Comparison of ENCODE assay signal across 16 cellular contexts in the genomic region with DNA sequence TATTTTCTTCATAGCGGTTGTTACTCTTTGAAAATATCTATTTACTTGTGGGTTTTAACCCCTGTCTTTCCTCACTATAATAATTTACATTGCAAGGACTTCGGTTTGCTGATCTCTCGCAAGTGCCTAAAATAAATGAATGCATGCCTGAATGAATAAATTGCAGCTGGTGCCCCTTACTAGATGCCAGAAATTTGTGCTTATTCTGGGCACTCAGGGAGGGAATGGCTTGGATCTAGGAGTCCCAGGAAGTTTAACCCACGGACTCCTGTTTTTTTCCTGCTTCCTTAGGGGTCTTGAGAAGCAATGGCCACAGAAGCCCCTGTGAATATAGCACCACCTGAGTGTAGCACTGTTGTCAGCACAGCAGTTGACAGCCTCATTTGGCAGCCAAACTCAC. TPM values are rescaled to one million over a fixed set of nuclear protein-coding genes. Genes with fewer than 3 reads are reported as not detected.
DNase-seq lines count a peak whose midpoint lies in the region; ATAC-seq and TF ChIP-seq lines count a peak whose summit lies in the region.
"Had no signal": no experiment of that assay in that cellular context is flagged by ENCODE, and none has a peak within 500 bp of the region (broad histone marks: within the 10 kb centered on the region; RNA-seq: fewer than 3 reads in every experiment).

No MANE protein-coding gene starts in this region.

- H3K27ac Mint-ChIP-seq in effector memory CD8-positive, alpha-beta T cell: no peak overlapping the region
- H3K27ac Mint-ChIP-seq: CD4-positive, alpha-beta T cell had no signal

- H3K36me3 Mint-ChIP-seq in effector memory CD8-positive, alpha-beta T cell (ENCODE audit: insufficient read depth): peaks cover 5% of the 10 kb centered on the region

- in situ Hi-C loops in gastrocnemius medialis (cut with MboI; ENCODE audit: low sequenced_read_pairs in 4 of 4): loop anchor here in 1 of 4 donors (10.0 kb wide), 1 partner anchor 275 kb away; no protein-coding TSS in a partner anchor

- no peak overlapping the region for H3K9ac ChIP-seq in rectal smooth muscle tissue (ENCODE audit: low read length)

- H3K36me3 ChIP-seq in rectal smooth muscle tissue (ENCODE audit: control insufficient read depth, insufficient read depth, low read length) (peaks cover 2% of the 10 kb centered on the region), gastrocnemius medialis (no peaks in the 10 kb centered on the region)
- H3K36me3 ChIP-seq: HAP-1 had no signal

- no peak for ATAC-seq in effector memory CD8-positive, alpha-beta T cell (replicated peaks)
- no peak for ATAC-seq in gastrocnemius medialis

- H3K4me3 Mint-ChIP-seq in effector memory CD8-positive, alpha-beta T cell: no peak overlapping the region
- H3K4me3 Mint-ChIP-seq: CD4-positive, alpha-beta T cell had no signal

- H3K9me3 ChIP-seq in gastrocnemius medialis: no peaks in the 10 kb centered on the region
- H3K9me3 ChIP-seq: HAP-1 had no signal

- intact Hi-C loops in gastrocnemius medialis (cut with DNase I; ENCODE audit: low total_unique reads): no loop called here

- H3K4me3 ChIP-seq in rectal smooth muscle tissue (ENCODE audit: low read length) (no peak overlapping the region), gastrocnemius medialis (no peak overlapping the region)
- H3K4me3 ChIP-seq: HAP-1 had no signal

- DNase-seq in NCI-H2171 treated with DMSO at 0.1 percent for 48 hours (lab: John Stamatoyannopoulos, UW) (peak; percentile 18), NCI-H2171 (lab: John Stamatoyannopoulos, UW) (no peak), cerebellar cortex (ENCODE audit: low spot score) (peak; percentile 68), NCI-H524 (lab: John Stamatoyannopoulos, UW) (no peak), gastrocnemius medialis (no peak)
- no peak for DNase-seq in effector memory CD8-positive, alpha-beta T cell
- DNase-seq: 8988T; AML-193; Calu3; CD4-positive, alpha-beta T cell; DMS 273 treated with DMSO at 0.1 percent for 48 hours had no signal

- H3K27me3 ChIP-seq in rectal smooth muscle tissue (ENCODE audit: control insufficient read depth, insufficient read depth, low read length) (no peaks in the 10 kb centered on the region), gastrocnemius medialis (peaks cover 9 to 39% (median 28%) of the 10 kb centered on the region in 3 donors)

- no peak for TF ChIP-seq CTCF in gastrocnemius medialis (IDR thresholded peaks at IDR 0.05 in 4 of 5, conservative IDR thresholded peaks at IDR 0.05 in 1 of 5)

- H3K4me1 Mint-ChIP-seq in effector memory CD8-positive, alpha-beta T cell (ENCODE audit: low read depth in 2 of 2): peaks cover 28% of the 10 kb centered on the region in 2 donors

- no peaks in the 10 kb centered on the region for H3K9me3 Mint-ChIP-seq in effector memory CD8-positive, alpha-beta T cell
- H3K9me3 Mint-ChIP-seq: CD4-positive, alpha-beta T cell had no signal

- H3K4me1 ChIP-seq in rectal smooth muscle tissue (ENCODE audit: control insufficient read depth, insufficient read depth, low read length): peaks cover 34% of the 10 kb centered on the region
- H3K4me1 ChIP-seq in gastrocnemius medialis: peaks cover 13 to 27% of the 10 kb centered on the region in 2 donors
- H3K4me1 ChIP-seq: HAP-1 had no signal

- peaks cover 8 to 14% of the 10 kb centered on the region in 2 donors for H3K27me3 Mint-ChIP-seq in effector memory CD8-positive, alpha-beta T cell

- H3K27ac ChIP-seq in rectal smooth muscle tissue (ENCODE audit: low read depth, low read length) (peak overlapping the region; percentile 2), gastrocnemius medialis (no peak overlapping the region)

- no peak for TF ChIP-seq POLR2A in gastrocnemius medialis (IDR thresholded peaks at IDR 0.05)

RNA-seq across cellular contexts. Expression of gene PLA2G2C, which starts 3.9 kb away (rescaled TPM):
- total RNA-seq in gastrocnemius medialis: not detected
- total RNA-seq: Calu3; CD4-positive, alpha-beta T cell; Daoy; H1; HT1080 had no signal

RNA-seq across cellular contexts. Expression of gene UBXN10, which starts 4.4 kb away (rescaled TPM):
- total RNA-seq in gastrocnemius medialis: 1 to 10 TPM in 1 of 4 donors, under 1 TPM in 2, not detected in 1; 0.18 to 4.3 (median 0.19) TPM
- total RNA-seq: HT1080 had no signal

RNA-seq across cellular contexts. Expression of gene PLA2G2F, which starts 51.1 kb away (rescaled TPM):
- not detected for total RNA-seq in gastrocnemius medialis
- total RNA-seq: Calu3; CD4-positive, alpha-beta T cell; Daoy; H1; HT1080 had no signal

Comparison
In these comparisons a context has a peak if more than half of its experiments do, and no peak if none do; other contexts are left out.
1. DNase-seq: peak in NCI-H2171 treated with DMSO at 0.1 percent for 48 hours (single experiment) and cerebellar cortex (single experiment); none in NCI-H2171 (single experiment), effector memory CD8-positive, alpha-beta T cell (0 of 3), NCI-H524 (0 of 2) and gastrocnemius medialis (0 of 2).